Comparison of ENCODE assay signal across 17 cellular contexts in genomic region chr19:42653841-42654240, GRCh38. TPM values are rescaled to one million over a fixed set of nuclear protein-coding genes. Genes with fewer than 3 reads are reported as not detected.
DNase-seq lines count a peak whose midpoint lies in the region; ATAC-seq and TF ChIP-seq lines count a peak whose summit lies in the region.
"Had no signal": no experiment of that assay in that cellular context is flagged by ENCODE, and none has a peak within 500 bp of the region (broad histone marks: within the 10 kb centered on the region; RNA-seq: fewer than 3 reads in every experiment).

No MANE protein-coding gene starts in this region.

- TF ChIP-seq POLR2A in HCT116 (IDR thresholded peaks at IDR 0.05; ENCODE audit: borderline replicate concordance, extremely low read depth, insufficient read depth, insufficient read length), result no peak

- no peaks in the 10 kb centered on the region for H3K36me3 ChIP-seq in HCT116 (ENCODE audit: control insufficient read depth in 1 of 2, insufficient read depth in 2 of 2, low read length in 2 of 2)
- H3K36me3 ChIP-seq: BLaER1 treated with 17β-estradiol and CSF1 and Interleukin-3, amounts not matched to agents 10 nM and 100 nM had no signal

- no peaks in the 10 kb centered on the region for H3K9me3 ChIP-seq in HCT116 (ENCODE audit: control insufficient read depth in 1 of 2, insufficient read depth in 1 of 2, low read depth in 1 of 2, low read length in 2 of 2)

- H3K79me2 ChIP-seq in HCT116 (ENCODE audit: insufficient read depth, low read length), result no peaks in the 10 kb centered on the region

- no peak overlapping the region for H3K27ac Mint-ChIP-seq in WTC11
- H3K27ac Mint-ChIP-seq: H9, HFFc6 had no signal

- H3K9ac ChIP-seq in HCT116 (ENCODE audit: low read length), result no peak overlapping the region
- H3K9ac ChIP-seq: BLaER1 treated with 17β-estradiol and CSF1 and Interleukin-3, amounts not matched to agents 10 nM and 100 nM had no signal

- H2AFZ ChIP-seq in HCT116 (ENCODE audit: low read depth, low read length, poor library complexity, severe bottlenecking), result no peak overlapping the region

- H3K27me3 ChIP-seq in HCT116 (ENCODE audit: insufficient read depth, low read length) (no peaks in the 10 kb centered on the region; the same call in 1 of the 2 replicates), foreskin keratinocyte (peaks cover 9% of the 10 kb centered on the region)
- H3K27me3 ChIP-seq: BLaER1 treated with 17β-estradiol and CSF1 and Interleukin-3, amounts not matched to agents 10 nM and 100 nM had no signal

- DNase-seq in NCI-H2029 (lab: John Stamatoyannopoulos, UW), result peak; percentile 4
- no peak for DNase-seq in NCI-H2029 treated with DMSO at 0.1 percent for 48 hours (lab: John Stamatoyannopoulos, UW)
- DNase-seq in HCT116 (ENCODE audit: low read depth, low spot score), result no peak
- DNase-seq in WTC11 (ENCODE audit: low spot score), result no peak
- DNase-seq in left kidney (ENCODE audit: low read depth, low spot score), result peak; percentile 19
- no peak for DNase-seq in foreskin keratinocyte
- DNase-seq in stimulated activated naive CD4-positive, alpha-beta T cell (lab: John Stamatoyannopoulos, UW), result no peak
- DNase-seq: 8988T; ACHN; CD4-positive, CD25-positive, alpha-beta regulatory T cell; DMS53; GOT3; H9; HFFc6 had no signal

- peaks cover 18% of the 10 kb centered on the region for H3K9me3 Mint-ChIP-seq in WTC11

- POLR2A ChIA-PET in HCT116 (lab: Charles Lee) (no interaction called here), WTC11 (lab: Charles Lee) (no interaction called here)

- H3K4me2 ChIP-seq in HCT116 (ENCODE audit: low read length), result no peak overlapping the region
- H3K4me2 ChIP-seq: BLaER1 treated with 17β-estradiol and CSF1 and Interleukin-3, amounts not matched to agents 10 nM and 100 nM had no signal

- H3K9me2 ChIP-seq in HCT116 (ENCODE audit: insufficient read depth), result no peaks in the 10 kb centered on the region

- ATAC-seq in HCT116 (peak; percentile 78), WTC11 (peak; percentile 83), GM19351 (IDR thresholded peaks at IDR 0.05; ENCODE audit: unreplicated experiment) (no peak), foreskin keratinocyte (no peak)

- H3K27ac ChIP-seq in HCT116 (ENCODE audit: low read depth, low read length) (no peak overlapping the region), foreskin keratinocyte (no peak overlapping the region)
- H3K27ac ChIP-seq: BLaER1 treated with 17β-estradiol and CSF1 and Interleukin-3, amounts not matched to agents 10 nM and 100 nM; HL-60 had no signal

- H3K27me3 Mint-ChIP-seq in WTC11 (ENCODE audit: low read depth), result peaks cover 14% of the 10 kb centered on the region

- no peaks in the 10 kb centered on the region for H3K4me1 ChIP-seq in HCT116 (ENCODE audit: control insufficient read depth in 1 of 2, insufficient read depth in 2 of 2, low read length in 2 of 2)
- H3K4me1 ChIP-seq in foreskin keratinocyte, result no peaks in the 10 kb centered on the region

- 0 out of 2 replicates have a peak, but pooled peaks cover 3% of the 10 kb centered on the region for H3K4me1 Mint-ChIP-seq in WTC11
- H3K4me1 Mint-ChIP-seq: CD4-positive, CD25-positive, alpha-beta regulatory T cell; H9 had no signal

- TF ChIP-seq CTCF in HCT116 (IDR thresholded peaks at IDR 0.05 in 2 of 3, conservative IDR thresholded peaks at IDR 0.05 in 1 of 3; ENCODE audit: borderline replicate concordance in 1 of 3, insufficient read depth in 1 of 3, low read depth in 2 of 3, low read length in 2 of 3), result no peak
- no peak for TF ChIP-seq CTCF in WTC11 (IDR thresholded peaks at IDR 0.05)
- no peak for TF ChIP-seq CTCF in foreskin keratinocyte (conservative IDR thresholded peaks at IDR 0.05)

- intact Hi-C loops in HCT116 (cut with micrococcal nuclease), result no loop called here

- CTCF ChIA-PET in HCT116 (lab: Charles Lee), result no interaction called here
- CTCF ChIA-PET in WTC11 (lab: Charles Lee), result no interaction called here

- no peaks in the 10 kb centered on the region for H4K20me1 ChIP-seq in HCT116 (ENCODE audit: insufficient read depth)
- H4K20me1 ChIP-seq: BLaER1 treated with 17β-estradiol and CSF1 and Interleukin-3, amounts not matched to agents 10 nM and 100 nM had no signal

- H3K36me3 Mint-ChIP-seq in WTC11, result no peaks in the 10 kb centered on the region
- H3K36me3 Mint-ChIP-seq: CD4-positive, CD25-positive, alpha-beta regulatory T cell had no signal

- RAD21 ChIA-PET in HCT116 (lab: Charles Lee; ENCODE audit: low non-redundant PET in 1 of 2, low total read pairs in 2 of 2, uncharacterized antibody in 2 of 2, unreplicated experiment in 2 of 2), result no interaction called here

- H3K4me3 Mint-ChIP-seq in WTC11, result no peak overlapping the region
- H3K4me3 Mint-ChIP-seq: CD4-positive, CD25-positive, alpha-beta regulatory T cell; H9; HFFc6 had no signal

- no peak overlapping the region for H3K4me3 ChIP-seq in HCT116 (replicated peaks in 1 of 2; ENCODE audit: low read depth in 1 of 2, low read length in 2 of 2)
- H3K4me3 ChIP-seq: BLaER1 treated with 17β-estradiol and CSF1 and Interleukin-3, amounts not matched to agents 10 nM and 100 nM had no signal

- TF ChIP-seq RAD21 in HCT116 (IDR thresholded peaks at IDR 0.05; ENCODE audit: low read depth), result no peak

- BruUV-seq in HCT116 (replicated peaks; lab: Mats Ljungman, UMichigan), result no TSS peak

TF ChIP-seq in HCT116, 20 proteins besides CTCF, POLR2A, EP300 and RAD21 (continues in another document):
- TF ChIP-seq CBX3 (IDR thresholded peaks at IDR 0.05; ENCODE audit: low read depth) (no peak), EGR1 (IDR thresholded peaks at IDR 0.05; ENCODE audit: low read depth) (no peak), SRF (IDR thresholded peaks at IDR 0.05; ENCODE audit: low read depth) (no peak), MAX (IDR thresholded peaks at IDR 0.05) (no peak), ATF3 (IDR thresholded peaks at IDR 0.05) (no peak), ZFX (IDR thresholded peaks at IDR 0.05) (no peak), EZH2 (IDR thresholded peaks at IDR 0.05) (no peak), ZNF274 (IDR thresholded peaks at IDR 0.05; ENCODE audit: low read depth, low read length) (no peak), SP1 (IDR thresholded peaks at IDR 0.05; ENCODE audit: low read depth) (no peak), YY1 (IDR thresholded peaks at IDR 0.05; ENCODE audit: extremely low read depth, insufficient replicate concordance, low read depth, low read length) (no peak), EZH2phosphoT487 (IDR thresholded peaks at IDR 0.05; ENCODE audit: borderline replicate concordance) (no peak), JUND (IDR thresholded peaks at IDR 0.05) (no peak), CEBPB (IDR thresholded peaks at IDR 0.05; ENCODE audit: low read depth) (no peak), ELF1 (IDR thresholded peaks at IDR 0.05; ENCODE audit: borderline replicate concordance, low read depth) (no peak), POLR2AphosphoS5 (IDR thresholded peaks at IDR 0.05; ENCODE audit: low read depth, low read length) (no peak), SIN3A (IDR thresholded peaks at IDR 0.05; ENCODE audit: low read depth) (no peak)

TF ChIP-seq in WTC11, 78 proteins besides CTCF, POLR2A, EP300 and RAD21 (continues in another document):
- TF ChIP-seq NFE2L1 (CRISPR knock-in tag; IDR thresholded peaks at IDR 0.05) (no peak), ZNF416 (CRISPR knock-in tag; IDR thresholded peaks at IDR 0.05) (no peak), ZNF423 (CRISPR knock-in tag; IDR thresholded peaks at IDR 0.05) (no peak), ZMAT4 (CRISPR knock-in tag; IDR thresholded peaks at IDR 0.05) (no peak), FOXJ3 (CRISPR knock-in tag; IDR thresholded peaks at IDR 0.05; ENCODE audit: borderline replicate concordance) (no peak), STAT6 (CRISPR knock-in tag; conservative IDR thresholded peaks at IDR 0.05; ENCODE audit: low read depth) (no peak), CBFB (CRISPR knock-in tag; IDR thresholded peaks at IDR 0.05; ENCODE audit: low read depth) (no peak), OVOL2 (CRISPR knock-in tag; IDR thresholded peaks at IDR 0.05; ENCODE audit: borderline replicate concordance) (no peak), TEAD4 (CRISPR knock-in tag; IDR thresholded peaks at IDR 0.05) (no peak), MAX (CRISPR knock-in tag; IDR thresholded peaks at IDR 0.05) (no peak), JAZF1 (CRISPR knock-in tag; IDR thresholded peaks at IDR 0.05) (no peak)

RNA-seq across cellular contexts. Expression of gene CEACAM8, which starts 59.1 kb away (rescaled TPM):
- total RNA-seq in HCT116 (2021; ENCODE audit: unreplicated experiment) (not detected), WTC11 (2021) (not detected in 3 replicates), foreskin keratinocyte (not detected in 2 replicates)
- not detected in 2 replicates for polyA plus RNA-seq in HCT116 (2012)
- polyA plus RNA-seq in foreskin keratinocyte, result not detected in 2 replicates
- total RNA-seq: CD4-positive, CD25-positive, alpha-beta regulatory T cell; H9; HFFc6 had no signal
- polyA plus RNA-seq: CD4-positive, CD25-positive, alpha-beta regulatory T cell had no signal

Comparison
In these comparisons a context has a peak if more than half of its experiments do, and no peak if none do; other contexts are left out.
1. DNase-seq: peak in NCI-H2029 (single experiment) and left kidney (single experiment); none in NCI-H2029 treated with DMSO at 0.1 percent for 48 hours (single experiment), HCT116 (single experiment), WTC11 (single experiment), foreskin keratinocyte (0 of 2) and stimulated activated naive CD4-positive, alpha-beta T cell (0 of 6).
2. ATAC-seq: peak in HCT116 (single experiment) and WTC11 (single experiment); none in GM19351 (single experiment) and foreskin keratinocyte (single experiment).